1 cellular context compared by ENCODE assay signal in the genomic region with DNA sequence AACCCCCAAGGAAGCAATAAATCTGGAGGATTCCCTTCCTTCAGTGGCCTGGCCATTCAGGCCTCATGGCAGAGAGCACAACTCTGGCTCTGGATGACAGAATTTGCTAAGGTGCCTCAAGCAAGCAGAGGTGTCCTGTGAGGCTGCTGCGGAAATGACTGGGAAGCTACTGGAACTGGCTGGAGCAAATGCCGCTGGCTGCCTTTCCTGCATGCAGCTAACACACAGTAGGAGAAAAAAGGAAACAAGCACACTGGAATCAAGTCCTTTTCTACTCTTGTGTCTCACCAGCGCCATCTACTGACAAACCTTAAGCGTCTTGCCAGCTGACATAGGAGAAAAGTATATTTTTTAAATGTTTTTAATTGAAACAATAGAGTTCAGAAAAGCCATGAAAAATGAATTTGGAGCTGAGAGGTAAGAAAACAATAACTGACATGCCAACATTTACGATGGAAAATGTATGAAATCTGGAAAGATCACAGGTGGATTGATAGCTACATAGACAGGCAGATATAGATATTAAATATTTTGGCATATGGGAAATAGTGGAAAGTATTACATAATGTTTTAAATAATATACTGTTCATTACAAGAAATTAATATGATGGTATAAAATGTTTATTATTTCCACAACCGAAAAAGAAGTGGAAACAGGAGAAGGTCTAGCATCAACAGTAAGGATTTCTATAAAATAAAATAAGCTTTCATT.
TF ChIP-seq lines count a peak whose summit lies in the region.

No MANE protein-coding gene starts in this region.

TF ChIP-seq in Ishikawa, 13 proteins besides CTCF, POLR2A, EP300 and RAD21 (continued from another document):
- TF ChIP-seq, protein P1, sequence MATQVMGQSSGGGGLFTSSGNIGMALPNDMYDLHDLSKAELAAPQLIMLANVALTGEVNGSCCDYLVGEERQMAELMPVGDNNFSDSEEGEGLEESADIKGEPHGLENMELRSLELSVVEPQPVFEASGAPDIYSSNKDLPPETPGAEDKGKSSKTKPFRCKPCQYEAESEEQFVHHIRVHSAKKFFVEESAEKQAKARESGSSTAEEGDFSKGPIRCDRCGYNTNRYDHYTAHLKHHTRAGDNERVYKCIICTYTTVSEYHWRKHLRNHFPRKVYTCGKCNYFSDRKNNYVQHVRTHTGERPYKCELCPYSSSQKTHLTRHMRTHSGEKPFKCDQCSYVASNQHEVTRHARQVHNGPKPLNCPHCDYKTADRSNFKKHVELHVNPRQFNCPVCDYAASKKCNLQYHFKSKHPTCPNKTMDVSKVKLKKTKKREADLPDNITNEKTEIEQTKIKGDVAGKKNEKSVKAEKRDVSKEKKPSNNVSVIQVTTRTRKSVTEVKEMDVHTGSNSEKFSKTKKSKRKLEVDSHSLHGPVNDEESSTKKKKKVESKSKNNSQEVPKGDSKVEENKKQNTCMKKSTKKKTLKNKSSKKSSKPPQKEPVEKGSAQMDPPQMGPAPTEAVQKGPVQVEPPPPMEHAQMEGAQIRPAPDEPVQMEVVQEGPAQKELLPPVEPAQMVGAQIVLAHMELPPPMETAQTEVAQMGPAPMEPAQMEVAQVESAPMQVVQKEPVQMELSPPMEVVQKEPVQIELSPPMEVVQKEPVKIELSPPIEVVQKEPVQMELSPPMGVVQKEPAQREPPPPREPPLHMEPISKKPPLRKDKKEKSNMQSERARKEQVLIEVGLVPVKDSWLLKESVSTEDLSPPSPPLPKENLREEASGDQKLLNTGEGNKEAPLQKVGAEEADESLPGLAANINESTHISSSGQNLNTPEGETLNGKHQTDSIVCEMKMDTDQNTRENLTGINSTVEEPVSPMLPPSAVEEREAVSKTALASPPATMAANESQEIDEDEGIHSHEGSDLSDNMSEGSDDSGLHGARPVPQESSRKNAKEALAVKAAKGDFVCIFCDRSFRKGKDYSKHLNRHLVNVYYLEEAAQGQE (IDR thresholded peaks at IDR 0.05; ENCODE audit: low read depth), result no peak
- TF ChIP-seq CREB1 (IDR thresholded peaks at IDR 0.05; ENCODE audit: low read depth) (no peak), TEAD4 (IDR thresholded peaks at IDR 0.05) (no peak)
- TF ChIP-seq, protein P2, sequence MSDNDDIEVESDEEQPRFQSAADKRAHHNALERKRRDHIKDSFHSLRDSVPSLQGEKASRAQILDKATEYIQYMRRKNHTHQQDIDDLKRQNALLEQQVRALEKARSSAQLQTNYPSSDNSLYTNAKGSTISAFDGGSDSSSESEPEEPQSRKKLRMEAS (IDR thresholded peaks at IDR 0.05), result no peak
TF ChIP-seq in Ishikawa: peak in this region for 0.
